1 cellular context compared by ENCODE assay signal in the genomic region with DNA sequence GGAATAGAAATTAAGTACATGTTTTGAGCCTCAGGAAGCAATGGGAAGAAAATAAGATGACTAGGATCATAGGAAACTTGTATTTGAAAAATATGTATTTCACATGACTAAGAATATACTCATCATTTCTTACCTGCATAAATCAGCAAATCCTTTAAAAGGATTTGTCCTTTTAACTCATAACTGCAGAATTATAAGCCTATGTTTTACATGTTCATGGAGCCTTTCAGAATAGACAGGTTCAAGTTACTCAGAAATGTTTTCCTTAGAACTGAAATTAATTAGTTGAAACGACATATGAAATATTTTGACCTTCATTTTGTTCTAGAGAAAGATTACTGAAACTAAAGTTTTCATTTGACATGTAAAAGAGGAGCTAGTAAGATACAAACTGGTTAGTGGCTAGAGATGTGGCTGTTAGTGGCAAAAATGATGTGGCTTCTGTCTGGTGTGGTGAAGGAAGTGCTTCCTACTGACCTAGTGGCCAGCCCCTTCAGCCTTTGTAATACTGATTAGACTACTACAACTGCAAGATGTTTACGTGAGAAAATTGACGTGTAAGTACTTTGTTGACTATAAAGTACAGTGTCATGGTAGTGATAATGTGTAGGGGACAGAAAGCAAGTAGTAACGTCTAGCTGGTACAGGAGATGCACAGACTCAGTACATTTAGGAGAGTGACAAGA.
A peak's percentile ranks its signal among the peaks of the same experiment; 100 is the strongest.
TF ChIP-seq lines count a peak whose summit lies in the region.

No MANE protein-coding gene starts in this region.

TF ChIP-seq in HepG2, 621 proteins besides CTCF, POLR2A, EP300 and RAD21:
- no peak for TF ChIP-seq ARID2 (CRISPR knock-in tag; IDR thresholded peaks at IDR 0.05; ENCODE audit: borderline replicate concordance)
- TF ChIP-seq, protein P1, sequence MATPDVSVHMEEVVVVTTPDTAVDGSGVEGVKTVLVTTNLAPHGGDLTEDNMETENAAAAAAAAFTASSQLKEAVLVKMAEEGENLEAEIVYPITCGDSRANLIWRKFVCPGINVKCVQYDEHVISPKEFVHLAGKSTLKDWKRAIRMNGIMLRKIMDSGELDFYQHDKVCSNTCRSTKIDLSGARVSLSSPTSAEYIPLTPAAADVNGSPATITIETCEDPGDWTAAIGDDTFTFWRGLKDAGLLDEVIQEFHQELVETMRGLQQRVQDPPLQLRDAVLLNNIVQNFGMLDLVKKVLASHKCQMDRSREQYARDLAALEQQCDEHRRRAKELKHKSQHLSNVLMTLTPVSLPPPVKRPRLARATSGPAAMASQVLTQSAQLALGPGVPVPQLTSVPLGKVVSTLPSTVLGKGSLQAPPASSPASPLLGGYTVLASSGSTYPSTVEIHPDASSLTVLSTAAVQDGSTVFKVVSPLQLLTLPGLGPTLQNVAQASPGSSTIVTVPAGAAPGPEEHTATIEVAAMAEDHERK (CRISPR knock-in tag; IDR thresholded peaks at IDR 0.05; ENCODE audit: low read depth): peak; percentile 26; the same call in 1 of the 2 replicates
TF ChIP-seq in HepG2: peak in this region for 1.
